Comparison of ENCODE assay signal across 11 cellular contexts in the genomic region with DNA sequence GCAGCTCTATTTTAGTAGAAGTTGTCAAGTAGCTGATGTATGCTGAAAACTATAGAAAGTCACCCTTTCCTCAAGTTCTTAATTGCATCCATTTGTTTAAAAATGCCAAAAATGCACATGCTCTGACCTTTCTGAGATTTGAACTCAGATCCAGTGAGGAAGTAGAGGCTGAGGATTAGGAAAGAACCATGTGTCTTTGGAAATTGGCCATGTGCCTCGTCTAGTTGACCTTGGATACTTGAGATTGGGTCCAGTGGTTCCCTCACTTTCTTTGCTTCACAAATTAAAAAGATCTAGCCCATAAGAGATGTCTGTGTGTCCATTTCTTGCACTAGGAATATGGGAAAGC.
DNase-seq lines count a peak whose midpoint lies in the region; ATAC-seq and TF ChIP-seq lines count a peak whose summit lies in the region.
"Had no signal": no experiment of that assay in that cellular context is flagged by ENCODE, and none has a peak within 500 bp of the region (broad histone marks: within the 10 kb centered on the region; RNA-seq: fewer than 3 reads in every experiment).

No MANE protein-coding gene starts in this region.

- H3K27ac ChIP-seq in mesodermal cell (ENCODE audit: low read depth, low read length, severe bottlenecking) (peak overlapping the region; percentile 46), tibial nerve (peak overlapping the region; percentile 26 to 92 (median 76))

- no peaks in the 10 kb centered on the region for H3K27me3 Mint-ChIP-seq in activated T-cell treated with anti-CD3 and anti-CD28 coated beads, Interleukin-2, amount 50 U/mL, for 72 hours (ENCODE audit: low read depth)
- no peaks in the 10 kb centered on the region for H3K27me3 Mint-ChIP-seq in activated naive CD8-positive, alpha-beta T cell treated with anti-CD3 and anti-CD28 coated beads for 36 hours

- H3K4me1 ChIP-seq in mesodermal cell (ENCODE audit: control insufficient read depth, insufficient read depth, low read length, poor library complexity, severe bottlenecking) (peaks cover 73% of the 10 kb centered on the region), tibial nerve (peaks cover 2 to 59% (median 41%) of the 10 kb centered on the region in 4 donors)

- DNase-seq in activated T-cell treated with anti-CD3 and anti-CD28 coated beads, Interleukin-2, amount 50 U/mL, for 72 hours: no peak
- DNase-seq in activated T-cell treated with anti-CD3 and anti-CD28 coated beads for 4 hours (no peak), tibial nerve (ENCODE audit: low spot score in 2 of 2) (no peak), superior temporal gyrus (ENCODE audit: extremely low spot score) (no peak), NCI-H187 (lab: John Stamatoyannopoulos, UW) (no peak)
- DNase-seq in activated naive CD8-positive, alpha-beta T cell treated with anti-CD3 and anti-CD28 coated beads for 36 hours: no peak
- DNase-seq in effector CD4-positive, alpha-beta T cell: no peak
- DNase-seq: NCI-H1436 treated with DMSO at 0.1 percent for 48 hours, SIG-M5 had no signal

- H3K4me3 Mint-ChIP-seq in activated T-cell treated with anti-CD3 and anti-CD28 coated beads, Interleukin-2, amount 50 U/mL, for 72 hours: peak overlapping the region; percentile 78 to 86
- H3K4me3 Mint-ChIP-seq in activated naive CD8-positive, alpha-beta T cell treated with anti-CD3 and anti-CD28 coated beads for 36 hours: peak overlapping the region; percentile 71

- TF ChIP-seq CTCF in tibial nerve (IDR thresholded peaks at IDR 0.05): no peak

- H3K4me1 Mint-ChIP-seq in activated T-cell treated with anti-CD3 and anti-CD28 coated beads, Interleukin-2, amount 50 U/mL, for 72 hours (ENCODE audit: low read depth): peaks cover 95% of the 10 kb centered on the region
- H3K4me1 Mint-ChIP-seq in activated naive CD8-positive, alpha-beta T cell treated with anti-CD3 and anti-CD28 coated beads for 36 hours: peaks cover 79% of the 10 kb centered on the region

- peak overlapping the region; percentile 98 for H3K27ac Mint-ChIP-seq in activated T-cell treated with anti-CD3 and anti-CD28 coated beads, Interleukin-2, amount 50 U/mL, for 72 hours
- H3K27ac Mint-ChIP-seq in activated naive CD8-positive, alpha-beta T cell treated with anti-CD3 and anti-CD28 coated beads for 36 hours: peak overlapping the region; percentile 99

- H3K36me3 ChIP-seq in mesodermal cell (ENCODE audit: control insufficient read depth, insufficient read depth, low read length): no peaks in the 10 kb centered on the region
- H3K36me3 ChIP-seq in tibial nerve: no peaks in the 10 kb centered on the region

- no peak overlapping the region for H3K4me3 ChIP-seq in mesodermal cell (ENCODE audit: extremely low read depth, insufficient read depth, low read length, poor library complexity, severe bottlenecking)
- no peak overlapping the region for H3K4me3 ChIP-seq in tibial nerve
- H3K4me3 ChIP-seq: mucosa of descending colon had no signal

- no peaks in the 10 kb centered on the region for H3K9me3 ChIP-seq in mesodermal cell (ENCODE audit: control insufficient read depth, low read length)
- no peaks in the 10 kb centered on the region for H3K9me3 ChIP-seq in tibial nerve
- H3K9me3 ChIP-seq: mucosa of descending colon had no signal

- no CpG with 5 or more reads among the region's 1 CpG for WGBS in mesodermal cell (ENCODE audit: insufficient coverage in 2 of 2), 2 experiments
- WGBS in tibial nerve, 2 donors: 20 to 27% methylated on average over 1 of the region's 1 CpG

- H3K36me3 Mint-ChIP-seq in activated T-cell treated with anti-CD3 and anti-CD28 coated beads, Interleukin-2, amount 50 U/mL, for 72 hours (ENCODE audit: insufficient read depth in 2 of 2): no peaks in the 10 kb centered on the region
- peaks cover 14% of the 10 kb centered on the region for H3K36me3 Mint-ChIP-seq in activated naive CD8-positive, alpha-beta T cell treated with anti-CD3 and anti-CD28 coated beads for 36 hours

- no peaks in the 10 kb centered on the region for H3K9me3 Mint-ChIP-seq in activated T-cell treated with anti-CD3 and anti-CD28 coated beads, Interleukin-2, amount 50 U/mL, for 72 hours
- H3K9me3 Mint-ChIP-seq in activated naive CD8-positive, alpha-beta T cell treated with anti-CD3 and anti-CD28 coated beads for 36 hours: no peaks in the 10 kb centered on the region

- H3K27me3 ChIP-seq in tibial nerve: no peaks in the 10 kb centered on the region

- ATAC-seq in activated T-cell treated with anti-CD3 and anti-CD28 coated beads, Interleukin-2, amount 50 U/mL, for 72 hours (replicated peaks in 1 of 2): no peak

- no peak for TF ChIP-seq EP300 in tibial nerve (IDR thresholded peaks at IDR 0.05)

- TF ChIP-seq POLR2A in tibial nerve (IDR thresholded peaks at IDR 0.05): no peak
